In genomic region chr9:81380504-81380903, GRCh38 we compare ENCODE assay signal across 28 cellular contexts.
"Had no signal": no experiment of that assay in that cellular context is flagged by ENCODE, and none has a peak within 500 bp of the region (broad histone marks: within the 10 kb centered on the region; RNA-seq: fewer than 3 reads in every experiment).

No MANE protein-coding gene starts in this region.

- H3K4me3 ChIP-seq: colonic mucosa, gastroesophageal sphincter, heart right ventricle, lower lobe of right lung, mucosa of descending colon, neural progenitor cell, smooth muscle cell, suprapubic skin, transverse colon had no signal

- DNase-seq: colonic mucosa; effector CD8-positive, alpha-beta T cell; endodermal cell; foreskin fibroblast; heart right ventricle; hippocampal formation; islet precursor cell; left ventricle myocardium superior; lower lobe of right lung; mucosa of descending colon; naive B cell; stimulated activated CD4-positive, alpha-beta T cell treated with anti-CD3 and anti-CD28 coated beads, Interleukin-12 subunit alpha, Interleukin-12 subunit beta, amount 100 ng/mL, for 4 hours; stimulated activated CD4-positive, alpha-beta T cell treated with anti-CD3 and anti-CD28 coated beads, Interleukin-1b, Interleukin-23, amount 100 ng/mL, for 48 hours; stimulated activated CD4-positive, alpha-beta T cell treated with anti-CD3 and anti-CD28 coated beads, Interleukin-4, amount 100 ng/mL, for 1 hour; stimulated activated CD8-positive, alpha-beta memory T cell treated with anti-CD3 and anti-CD28 coated beads, Interleukin-4, amount 100 ng/mL, for 48 hours; stimulated activated naive CD8-positive, alpha-beta T cell treated with anti-CD3 and anti-CD28 coated beads, Interleukin-15, amount 100 ng/mL, for 72 hours; transverse colon had no signal

- H3K9me3 Mint-ChIP-seq: dendritic cell treated with granulocyte-macrophage colony-stimulating factor and Interleukin-4, amounts not matched to agents 40 ng/mL and 50 ng/mL, for 4 days; endodermal cell; naive B cell; natural killer cell treated with Interleukin-12 subunit alpha and Interleukin-12 subunit beta and Interleukin-15 and Interleukin-18, amount 100 ng/mL, for 72 hours; stimulated activated naive CD8-positive, alpha-beta T cell treated with anti-CD3 and anti-CD28 coated beads, Interleukin-15, amount 100 ng/mL, for 72 hours had no signal

- H3K27ac ChIP-seq: colonic mucosa, epithelial cell of prostate, gastroesophageal sphincter, heart right ventricle, lower lobe of right lung, neural progenitor cell, parathyroid adenoma, suprapubic skin, transverse colon had no signal

- H3K9me3 ChIP-seq: colonic mucosa, gastroesophageal sphincter, heart right ventricle, lower lobe of right lung, mucosa of descending colon, suprapubic skin, transverse colon had no signal

- H3K27ac Mint-ChIP-seq: dendritic cell treated with granulocyte-macrophage colony-stimulating factor and Interleukin-4, amounts not matched to agents 40 ng/mL and 50 ng/mL, for 4 days; endodermal cell; natural killer cell treated with Interleukin-12 subunit alpha and Interleukin-12 subunit beta and Interleukin-15 and Interleukin-18, amount 100 ng/mL, for 72 hours; neural progenitor cell; progenitor cell of endocrine pancreas; stimulated activated naive CD8-positive, alpha-beta T cell treated with anti-CD3 and anti-CD28 coated beads, Interleukin-15, amount 100 ng/mL, for 72 hours had no signal

- ATAC-seq: esophagus mucosa; gastroesophageal sphincter; heart right ventricle; left ventricle myocardium superior; lower lobe of right lung; mucosa of descending colon; natural killer cell treated with Interleukin-12 subunit alpha and Interleukin-12 subunit beta and Interleukin-15 and Interleukin-18, amount 100 ng/mL, for 72 hours; sciatic nerve; stimulated activated naive CD8-positive, alpha-beta T cell treated with anti-CD3 and anti-CD28 coated beads, Interleukin-15, amount 100 ng/mL, for 72 hours had no signal

- H3K27me3 Mint-ChIP-seq: naive B cell; natural killer cell treated with Interleukin-12 subunit alpha and Interleukin-12 subunit beta and Interleukin-15 and Interleukin-18, amount 100 ng/mL, for 72 hours had no signal

- H3K4me3 Mint-ChIP-seq: dendritic cell treated with granulocyte-macrophage colony-stimulating factor and Interleukin-4, amounts not matched to agents 40 ng/mL and 50 ng/mL, for 4 days; endodermal cell; naive B cell; natural killer cell treated with Interleukin-12 subunit alpha and Interleukin-12 subunit beta and Interleukin-15 and Interleukin-18, amount 100 ng/mL, for 72 hours; neural progenitor cell; stimulated activated naive CD8-positive, alpha-beta T cell treated with anti-CD3 and anti-CD28 coated beads, Interleukin-15, amount 100 ng/mL, for 72 hours had no signal

- H3K4me1 ChIP-seq: colonic mucosa, gastroesophageal sphincter, parathyroid adenoma, transverse colon had no signal

- H3K36me3 ChIP-seq: colonic mucosa, gastroesophageal sphincter, heart right ventricle, lower lobe of right lung, neural progenitor cell, suprapubic skin, transverse colon had no signal

- H3K79me2 ChIP-seq: parathyroid adenoma had no signal

- H3K4me2 ChIP-seq: neural progenitor cell, smooth muscle cell had no signal

- H3K27me3 ChIP-seq: colonic mucosa, gastroesophageal sphincter, heart right ventricle, neural progenitor cell, suprapubic skin, transverse colon had no signal

- H3K4me1 Mint-ChIP-seq: naive B cell; stimulated activated naive CD8-positive, alpha-beta T cell treated with anti-CD3 and anti-CD28 coated beads, Interleukin-15, amount 100 ng/mL, for 72 hours had no signal

- H3K9ac ChIP-seq: neural progenitor cell, parathyroid adenoma had no signal

- H2AFZ ChIP-seq: neural progenitor cell, parathyroid adenoma had no signal

- H3K36me3 Mint-ChIP-seq: naive B cell; natural killer cell treated with Interleukin-12 subunit alpha and Interleukin-12 subunit beta and Interleukin-15 and Interleukin-18, amount 100 ng/mL, for 72 hours; neural progenitor cell had no signal
